Comparison of ENCODE assay signal across 8 cellular contexts in the genomic region with DNA sequence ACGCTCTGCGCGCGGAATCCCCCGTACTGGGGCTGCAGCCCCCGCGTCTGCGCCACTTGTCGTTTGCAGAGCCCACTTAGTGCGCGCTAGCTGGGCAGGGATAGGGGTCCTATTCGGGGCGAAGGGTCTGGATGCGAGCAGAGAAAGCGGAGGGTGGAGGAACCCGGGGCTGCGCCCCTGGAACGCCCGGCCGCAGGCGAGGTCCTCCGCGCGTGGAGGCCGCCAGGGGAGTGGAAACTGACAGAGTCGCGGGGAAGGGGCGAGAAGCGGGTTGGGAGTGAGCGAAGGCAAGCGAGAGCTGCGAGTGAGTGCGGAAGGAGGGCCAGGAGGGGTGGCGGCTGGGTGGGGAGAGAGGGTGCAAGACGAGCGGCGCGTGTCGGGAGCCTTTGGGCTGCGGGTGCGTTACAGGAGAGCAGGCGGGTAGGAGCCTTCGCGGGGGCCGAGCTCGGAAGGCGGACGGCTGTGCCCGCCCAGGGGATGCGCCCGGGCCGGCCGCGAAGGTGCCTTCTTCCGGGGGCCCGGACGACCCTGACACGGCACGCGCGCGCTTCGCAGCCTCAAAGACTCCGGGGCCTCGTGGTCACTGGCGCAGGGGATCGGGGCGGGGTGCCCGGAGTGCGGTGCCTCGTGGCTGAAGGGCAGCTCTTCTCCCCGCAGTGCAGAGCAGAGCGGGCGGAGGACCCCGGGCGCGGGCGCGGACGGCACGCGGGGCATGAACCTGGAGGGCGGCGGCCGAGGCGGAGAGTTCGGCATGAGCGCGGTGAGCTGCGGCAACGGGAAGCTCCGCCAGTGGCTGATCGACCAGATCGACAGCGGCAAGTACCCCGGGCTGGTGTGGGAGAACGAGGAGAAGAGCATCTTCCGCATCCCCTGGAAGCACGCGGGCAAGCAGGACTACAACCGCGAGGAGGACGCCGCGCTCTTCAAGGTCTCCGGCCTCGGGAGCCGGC. TPM values are rescaled to one million over a fixed set of nuclear protein-coding genes. Genes with fewer than 3 reads are reported as not detected.
DNase-seq lines count a peak whose midpoint lies in the region; ATAC-seq, FAIRE-seq and TF ChIP-seq lines count a peak whose summit lies in the region.

No MANE protein-coding gene starts in this region.

- H3K56ac ChIP-seq in H1 (replicated peaks; ENCODE audit: insufficient read length, low read depth, low read length): no peak overlapping the region

- TF ChIP-seq EP300 in H1 (IDR thresholded peaks at IDR 0.05; ENCODE audit: borderline replicate concordance in 1 of 2, low read depth in 2 of 2, low read length in 2 of 2): no peak

- no peak overlapping the region for H3K14ac ChIP-seq in H1 (ENCODE audit: insufficient read length)

- H2AFZ ChIP-seq in OCI-LY1 (ENCODE audit: low read length): no peak overlapping the region
- peak overlapping the region; percentile 79; the same call in 1 of the 2 replicates for H2AFZ ChIP-seq in H1 (ENCODE audit: low read length)

- FAIRE-seq in H1 (lab: Jason Lieb, UNC): no peak

- TF ChIP-seq POLR2A in H1 (IDR thresholded peaks at IDR 0.05; ENCODE audit: control extremely low read depth in 1 of 2, low read depth in 2 of 2, low read length in 2 of 2): no peak

- no peak overlapping the region for H2BK120ac ChIP-seq in H1 (replicated peaks; ENCODE audit: low read depth, low read length)

- H3K23me2 ChIP-seq in H1 (ENCODE audit: low read depth, low read length): peaks cover 17% of the 10 kb centered on the region; the same call in 1 of the 2 replicates

- H2BK5ac ChIP-seq in H1 (ENCODE audit: low read depth, low read length): no peak overlapping the region

- H3K4ac ChIP-seq in H1 (replicated peaks; ENCODE audit: insufficient read length, low read depth, low read length): no peak overlapping the region

- H3K4me1 Mint-ChIP-seq in natural killer cell treated with Interleukin-12 subunit alpha and Interleukin-12 subunit beta and Interleukin-15 and Interleukin-18, amount 100 ng/mL, for 72 hours (ENCODE audit: low read depth in 2 of 2): peaks cover 48 to 61% of the 10 kb centered on the region in 2 donors

- 1% methylated on average over 61 of the region's 108 CpGs; no CpG with 5 or more reads in 1 of the 2 experiments for WGBS in H1 (ENCODE audit: extremely low coverage in 1 of 2, insufficient coverage in 1 of 2, insufficient read length in 1 of 2, insufficient replicate concordance in 2 of 2, low coverage in 1 of 2, low lambda C conversion rate in 2 of 2, missing lambda C conversion rate in 1 of 2), 2 experiments

- H3K4me1 ChIP-seq in OCI-LY1 (ENCODE audit: insufficient read depth, low read length, severe bottlenecking): peaks cover 50% of the 10 kb centered on the region
- H3K4me1 ChIP-seq in H1 (replicated peaks in 1 of 4; ENCODE audit: control insufficient read depth in 3 of 4, insufficient read depth in 4 of 4, low read length in 3 of 4): peaks cover 2 to 6% (median 4%) of the 10 kb centered on the region in 4 experiments; a peak in 4 of 7 replicates

- no peak overlapping the region for H3K23ac ChIP-seq in H1 (ENCODE audit: insufficient read length)

- peaks cover 29% of the 10 kb centered on the region for H3K36me3 Mint-ChIP-seq in natural killer cell treated with Interleukin-12 subunit alpha and Interleukin-12 subunit beta and Interleukin-15 and Interleukin-18, amount 100 ng/mL, for 72 hours

- H4K5ac ChIP-seq in H1 (ENCODE audit: insufficient read length, low read depth, low read length): no peak overlapping the region

- H3K36me3 ChIP-seq in OCI-LY1 (ENCODE audit: insufficient read depth, low read length) (peaks cover 49% of the 10 kb centered on the region), H1 (ENCODE audit: control insufficient read depth in 2 of 4, insufficient read depth in 4 of 4, low read length in 3 of 4) (peaks cover 0 to 8% (median 0%) of the 10 kb centered on the region in 4 experiments; a peak in 1 of 8 replicates)

- no peak overlapping the region; the same call in 1 of the 2 replicates for H2BK15ac ChIP-seq in H1 (ENCODE audit: low read length)

- no peaks in the 10 kb centered on the region for H3F3A ChIP-seq in OCI-LY1 (ENCODE audit: insufficient read depth, low read length)

- H4K8ac ChIP-seq in H1 (ENCODE audit: extremely low read depth, insufficient read depth, low read length): peak overlapping the region; percentile 82

- peak; percentile 2 to 22 for ATAC-seq in natural killer cell treated with Interleukin-12 subunit alpha and Interleukin-12 subunit beta and Interleukin-15 and Interleukin-18, amount 100 ng/mL, for 72 hours
- ATAC-seq in omental fat pad (ENCODE audit: low FRiP score) (no peak), HG03521 (IDR thresholded peaks at IDR 0.05; ENCODE audit: unreplicated experiment) (no peak)

- peak overlapping the region; percentile 81 for H3K9ac ChIP-seq in OCI-LY1 (ENCODE audit: low read length)
- no peak overlapping the region for H3K9ac ChIP-seq in H1 (replicated peaks in 1 of 4; ENCODE audit: extremely low read depth in 1 of 4, low read depth in 3 of 4, low read length in 3 of 4)

- H2BK12ac ChIP-seq in H1 (ENCODE audit: low read depth, low read length): peak overlapping the region; percentile 75; the same call in 1 of the 2 replicates

- H3K79me2 ChIP-seq in OCI-LY1 (ENCODE audit: insufficient read depth, low read length) (no peaks in the 10 kb centered on the region; the same call in 1 of the 2 replicates), H1 (ENCODE audit: control insufficient read depth in 1 of 2, insufficient read depth in 2 of 2, low read length in 2 of 2) (no peaks in the 10 kb centered on the region)

- no peak overlapping the region for H3K27ac ChIP-seq in OCI-LY1 (ENCODE audit: low read depth, low read length, poor library complexity, severe bottlenecking)
- H3K27ac ChIP-seq in H1 (ENCODE audit: low read depth, low read length): no peak overlapping the region

- POLR2A ChIA-PET in H1 (lab: Charles Lee; ENCODE audit: partially characterized antibody): interaction anchor here (0.7 to 1.3 kb wide), 4 partner anchors 9 to 175 kb away, joined by 3 to 6 read pairs (median 4); no protein-coding TSS in a partner anchor

- CTCF ChIA-PET in H1 (lab: Charles Lee; ENCODE audit: partially characterized antibody): interaction anchor here (0.6 to 4.8 kb wide), 10 partner anchors 8 to 203 kb away, joined by 3 to 24 read pairs (median 4); no protein-coding TSS in a partner anchor

- no peaks in the 10 kb centered on the region for H3K9me3 ChIP-seq in OCI-LY1 (ENCODE audit: low read length)
- H3K9me3 ChIP-seq in H1 (ENCODE audit: insufficient read depth in 2 of 2, low read depth in 1 of 2, low read length in 1 of 2): no peaks in the 10 kb centered on the region

- H2BK20ac ChIP-seq in H1 (ENCODE audit: low read length): no peak overlapping the region

- peak overlapping the region in 1 of 2 donors; percentile 85 for H3K27ac Mint-ChIP-seq in natural killer cell treated with Interleukin-12 subunit alpha and Interleukin-12 subunit beta and Interleukin-15 and Interleukin-18, amount 100 ng/mL, for 72 hours

- TF ChIP-seq RAD21 in H1 (IDR thresholded peaks at IDR 0.05 in 1 of 2, conservative IDR thresholded peaks at IDR 0.05 in 1 of 2; ENCODE audit: low read depth in 2 of 2, low read length in 2 of 2): no peak

- H3K4me2 ChIP-seq in OCI-LY1 (ENCODE audit: low read length): peak overlapping the region; percentile 85
- H3K4me2 ChIP-seq in H1 (ENCODE audit: insufficient read depth in 1 of 2, low read depth in 2 of 2, low read length in 2 of 2): peak overlapping the region; percentile 82 to 96

- no peak for TF ChIP-seq CTCF in OCI-LY1 (IDR thresholded peaks at IDR 0.05; ENCODE audit: low read length)
- TF ChIP-seq CTCF in H1 (IDR thresholded peaks at IDR 0.05; ENCODE audit: control extremely low read depth in 1 of 3, insufficient read depth in 1 of 3, low read depth in 1 of 3, low read length in 3 of 3): no peak
- no peak for TF ChIP-seq CTCF in omental fat pad (IDR thresholded peaks at IDR 0.05)

- H3K4me3 Mint-ChIP-seq in natural killer cell treated with Interleukin-12 subunit alpha and Interleukin-12 subunit beta and Interleukin-15 and Interleukin-18, amount 100 ng/mL, for 72 hours: peak overlapping the region; percentile 86

- H3K4me3 ChIP-seq in OCI-LY1 (ENCODE audit: low read depth, low read length, poor library complexity, severe bottlenecking) (peak overlapping the region; percentile 89), H1 (ENCODE audit: extremely low read depth in 1 of 4, insufficient read depth in 2 of 4, low read depth in 3 of 4, low read length in 4 of 4) (peak overlapping the region; percentile 42 to 65 (median 46))

- peak; percentile 56 for DNase-seq in CD1c-positive myeloid dendritic cell (ENCODE audit: extremely low spot score)
- DNase-seq in H1 (ENCODE audit: low read depth in 1 of 2, low spot score in 2 of 2): peak in 1 of 2 experiments; percentile 80
- no peak for DNase-seq in natural killer cell treated with Interleukin-12 subunit alpha and Interleukin-12 subunit beta and Interleukin-15 and Interleukin-18, amount 100 ng/mL, for 72 hours (ENCODE audit: low spot score)
- no peak for DNase-seq in omental fat pad (ENCODE audit: low spot score)
- DNase-seq in NCI-H524 treated with DMSO at 0.1 percent for 48 hours (lab: John Stamatoyannopoulos, UW): no peak
- DNase-seq in NCI-H226: no peak

- H2AK5ac ChIP-seq in H1 (ENCODE audit: low read depth, low read length): no peak overlapping the region

- H3K27me3 ChIP-seq in OCI-LY1 (ENCODE audit: insufficient read depth, low read length): peaks cover 4% of the 10 kb centered on the region; the same call in 1 of the 2 replicates
- peaks cover 28 to 67% (median 58%) of the 10 kb centered on the region in 4 experiments for H3K27me3 ChIP-seq in H1 (replicated peaks in 1 of 4; ENCODE audit: control insufficient read depth in 3 of 4, extremely low read depth in 1 of 4, insufficient read depth in 3 of 4, low read length in 3 of 4)

- H4K20me1 ChIP-seq in OCI-LY1 (ENCODE audit: insufficient read depth, low read length) (no peaks in the 10 kb centered on the region), H1 (replicated peaks in 1 of 2; ENCODE audit: control insufficient read depth in 1 of 2, insufficient read depth in 2 of 2, low read length in 2 of 2) (peaks cover 0 to 9% of the 10 kb centered on the region in 2 experiments)

- no peaks in the 10 kb centered on the region for H3K79me1 ChIP-seq in H1 (ENCODE audit: low read depth, low read length)

- H3K9me3 Mint-ChIP-seq in natural killer cell treated with Interleukin-12 subunit alpha and Interleukin-12 subunit beta and Interleukin-15 and Interleukin-18, amount 100 ng/mL, for 72 hours: no peaks in the 10 kb centered on the region

- H3K9me2 ChIP-seq in OCI-LY1 (ENCODE audit: low read depth, low read length): no peaks in the 10 kb centered on the region

- H4K91ac ChIP-seq in H1 (replicated peaks; ENCODE audit: insufficient read length, low read length): no peak overlapping the region

- H3K18ac ChIP-seq in H1 (ENCODE audit: extremely low read depth, low read length): no peak overlapping the region; the same call in 1 of the 2 replicates

- H3K27me3 Mint-ChIP-seq in natural killer cell treated with Interleukin-12 subunit alpha and Interleukin-12 subunit beta and Interleukin-15 and Interleukin-18, amount 100 ng/mL, for 72 hours: peaks cover 13 to 18% of the 10 kb centered on the region in 2 donors

RNA-seq across cellular contexts. Expression of a gene that starts 1.2 kb away (rescaled TPM):
- 2.1 and 4.2 TPM in 2 replicates for total RNA-seq in H1 (2021; fragmentation: NEBNext Ultra II Directional; extraction: Animal tissue kit (Norgen Biotek cat#: 25700))
- 0.77 and 1.1 TPM in 2 replicates for polyA plus RNA-seq in H1 (2011; rRNA removed)
- polyA plus RNA-seq in H1 (2011; cell fraction: cytosol; rRNA removed): 1.3 TPM
- polyA plus RNA-seq in H1 (2011; cell fraction: nucleus; rRNA removed): 1.2 TPM
- polyA plus RNA-seq in H1 (2012, experiment 1 of 2): 0.66 to 1.7 TPM (median 1.0 TPM) in 4 replicates
- polyA plus RNA-seq in H1 (2012, experiment 2 of 2): 0.33 TPM
- 0.53 TPM for polyA plus RNA-seq in H1 (2013, experiment 1 of 2)
- 0.85 TPM for polyA plus RNA-seq in H1 (2013, experiment 2 of 2)
- 0.91 and 4.9 TPM in 2 replicates for polyA minus RNA-seq in H1 (2011; rRNA and poly(A)+ RNA removed)
- 1.1 TPM for polyA minus RNA-seq in H1 (2011; cell fraction: cytosol; rRNA and poly(A)+ RNA removed)
- polyA minus RNA-seq in H1 (2011; cell fraction: nucleus; rRNA and poly(A)+ RNA removed): 2.2 TPM
- total RNA-seq in natural killer cell treated with Interleukin-12 subunit alpha and Interleukin-12 subunit beta and Interleukin-15 and Interleukin-18, amount 100 ng/mL, for 72 hours: 100 to 1,000 TPM; 112 to 388 TPM
- total RNA-seq in omental fat pad: 1 to 10 TPM; 3.5 to 5.8 (median 4.1) TPM

Comparison
In these comparisons a context has a peak if more than half of its experiments do, and no peak if none do; other contexts are left out.
1. ATAC-seq: peak in natural killer cell treated with Interleukin-12 subunit alpha and Interleukin-12 subunit beta and Interleukin-15 and Interleukin-18, amount 100 ng/mL, for 72 hours (2 of 2); none in omental fat pad (single experiment) and HG03521 (single experiment).
2. RNA of a gene that starts 1.2 kb away (total RNA-seq): 112 to 388 TPM in natural killer cell treated with Interleukin-12 subunit alpha and Interleukin-12 subunit beta and Interleukin-15 and Interleukin-18, amount 100 ng/mL, for 72 hours; 3.5 to 5.8 TPM in omental fat pad and 2.1 to 4.2 TPM in H1; every median in the first group is over 10 times any median in the second.